In the genomic region with DNA sequence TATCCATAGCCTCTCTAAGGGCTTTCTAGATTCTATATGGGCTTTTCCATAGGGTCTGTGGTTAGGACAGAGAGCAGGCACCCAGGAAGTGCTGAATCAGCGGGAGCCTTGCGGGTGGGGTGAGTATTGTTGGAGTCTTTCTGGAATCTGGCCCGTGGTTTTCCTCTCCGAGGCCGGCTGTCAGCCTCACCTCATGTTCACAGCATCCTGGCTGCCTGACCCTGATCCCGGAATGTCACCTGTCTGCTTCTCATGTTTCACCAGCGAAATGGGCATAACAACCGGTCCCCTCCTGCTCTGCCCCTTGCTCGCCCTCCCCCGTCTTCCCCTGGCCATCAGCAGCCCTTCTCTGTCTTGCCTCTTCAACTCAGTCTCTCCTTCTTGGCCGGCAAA, we compare ENCODE assay signal across 10 cellular contexts. TPM values are rescaled to one million over a fixed set of nuclear protein-coding genes. Genes with fewer than 3 reads are reported as not detected.
DNase-seq lines count a peak whose midpoint lies in the region; ATAC-seq and TF ChIP-seq lines count a peak whose summit lies in the region.
"Had no signal": no experiment of that assay in that cellular context is flagged by ENCODE, and none has a peak within 500 bp of the region (broad histone marks: within the 10 kb centered on the region; RNA-seq: fewer than 3 reads in every experiment).

No MANE protein-coding gene starts in this region.

- POLR2A ChIA-PET in CD8-positive, alpha-beta memory T cell (lab: Charles Lee) = interaction anchor here (0.9 kb wide), 1 partner anchor 9 kb away, joined by 3 read pairs; no protein-coding TSS in a partner anchor

- H3K9me3 ChIP-seq in DND-41 (ENCODE audit: insufficient read depth, low read length, severe bottlenecking) = no peaks in the 10 kb centered on the region
- no peaks in the 10 kb centered on the region for H3K9me3 ChIP-seq in neural progenitor cell (ENCODE audit: low read depth)
- H3K9me3 ChIP-seq in CD8-positive, alpha-beta memory T cell (ENCODE audit: low read length) = no peaks in the 10 kb centered on the region

- H3K9ac ChIP-seq in DND-41 (ENCODE audit: low read depth, low read length) = no peak overlapping the region
- H3K9ac ChIP-seq in neural progenitor cell = no peak overlapping the region

- no peaks in the 10 kb centered on the region for H4K20me1 ChIP-seq in DND-41 (ENCODE audit: insufficient read depth, low read length)
- H4K20me1 ChIP-seq in neural progenitor cell (ENCODE audit: low read depth) = no peaks in the 10 kb centered on the region

- no peaks in the 10 kb centered on the region for H3F3A ChIP-seq in neural progenitor cell (ENCODE audit: low read depth)

- H2AFZ ChIP-seq in DND-41 (ENCODE audit: low read depth, low read length) (no peak overlapping the region), neural progenitor cell (replicated peaks) (peak overlapping the region; percentile 36)

- peaks cover 54% of the 10 kb centered on the region for H3K4me1 ChIP-seq in DND-41 (ENCODE audit: insufficient read depth, low read length)
- peaks cover 10% of the 10 kb centered on the region for H3K4me1 ChIP-seq in neural progenitor cell
- peaks cover 52% of the 10 kb centered on the region for H3K4me1 ChIP-seq in CD8-positive, alpha-beta memory T cell (ENCODE audit: insufficient read depth, low read length)

- CTCF ChIA-PET in CD8-positive, alpha-beta memory T cell (lab: Charles Lee) = no interaction called here

- H3K4me1 Mint-ChIP-seq in effector memory CD8-positive, alpha-beta T cell (ENCODE audit: low read depth in 2 of 2) = peaks cover 22 to 29% of the 10 kb centered on the region in 2 donors
- H3K4me1 Mint-ChIP-seq in neural progenitor cell = peaks cover 25% of the 10 kb centered on the region
- peaks cover 22 to 45% (median 26%) of the 10 kb centered on the region in 3 donors for H3K4me1 Mint-ChIP-seq in CD8-positive, alpha-beta memory T cell

- H3K4me3 ChIP-seq in DND-41 (ENCODE audit: low read depth in 1 of 2, low read length in 2 of 2) (no peak overlapping the region), neural progenitor cell (no peak overlapping the region)
- no peak overlapping the region for H3K4me3 ChIP-seq in CD8-positive, alpha-beta memory T cell (ENCODE audit: low read length)
- H3K4me3 ChIP-seq: skin epidermis had no signal

- TF ChIP-seq POLR2A in erythroblast (IDR thresholded peaks at IDR 0.05; ENCODE audit: low read length) = no peak

- no peaks in the 10 kb centered on the region for H3K9me3 Mint-ChIP-seq in effector memory CD8-positive, alpha-beta T cell
- H3K9me3 Mint-ChIP-seq in neural progenitor cell = no peaks in the 10 kb centered on the region
- no peaks in the 10 kb centered on the region for H3K9me3 Mint-ChIP-seq in CD8-positive, alpha-beta memory T cell

- TF ChIP-seq CTCF in DND-41 (IDR thresholded peaks at IDR 0.05; ENCODE audit: borderline replicate concordance, extremely low read depth, low read length, poor library complexity, severe bottlenecking) = no peak
- no peak for TF ChIP-seq CTCF in neural progenitor cell (IDR thresholded peaks at IDR 0.05)

- peaks cover 3% of the 10 kb centered on the region for H3K36me3 Mint-ChIP-seq in effector memory CD8-positive, alpha-beta T cell (ENCODE audit: insufficient read depth)
- no peaks in the 10 kb centered on the region for H3K36me3 Mint-ChIP-seq in neural progenitor cell
- no peaks in the 10 kb centered on the region for H3K36me3 Mint-ChIP-seq in CD8-positive, alpha-beta memory T cell

- H3K27ac ChIP-seq in DND-41 (ENCODE audit: low read length) = peak overlapping the region; percentile 63
- H3K27ac ChIP-seq in neural progenitor cell = no peak overlapping the region
- no peak overlapping the region for H3K27ac ChIP-seq in CD8-positive, alpha-beta memory T cell (ENCODE audit: low read depth, low read length)

- H3K36me3 ChIP-seq in DND-41 (ENCODE audit: insufficient read depth, low read length) = no peaks in the 10 kb centered on the region
- no peaks in the 10 kb centered on the region for H3K36me3 ChIP-seq in neural progenitor cell
- no peaks in the 10 kb centered on the region for H3K36me3 ChIP-seq in CD8-positive, alpha-beta memory T cell (ENCODE audit: insufficient read depth, low read length)

- H3K27me3 ChIP-seq in DND-41 (ENCODE audit: insufficient read depth, low read length, poor library complexity) (no peaks in the 10 kb centered on the region), neural progenitor cell (no peaks in the 10 kb centered on the region)
- H3K27me3 ChIP-seq in CD8-positive, alpha-beta memory T cell (ENCODE audit: insufficient read depth, low read length, poor library complexity, severe bottlenecking) = no peaks in the 10 kb centered on the region

- no peak for ATAC-seq in DND-41 (ENCODE audit: insufficient read depth, low read depth)
- no peak for ATAC-seq in effector memory CD8-positive, alpha-beta T cell (replicated peaks)

- H3K4me3 Mint-ChIP-seq in effector memory CD8-positive, alpha-beta T cell = no peak overlapping the region
- H3K4me3 Mint-ChIP-seq in neural progenitor cell = peak overlapping the region; percentile 43
- no peak overlapping the region for H3K4me3 Mint-ChIP-seq in CD8-positive, alpha-beta memory T cell

- no peak for DNase-seq in DND-41
- peak; percentile 49 for DNase-seq in M059J (ENCODE audit: low read depth)
- DNase-seq in effector memory CD8-positive, alpha-beta T cell = no peak
- DNase-seq in neural progenitor cell (ENCODE audit: low spot score) = no peak
- DNase-seq in AG20443 (ENCODE audit: low spot score) = no peak
- DNase-seq in CD8-positive, alpha-beta memory T cell = no peak
- DNase-seq in erythroblast (lab: John Stamatoyannopoulos, UW) = no peak
- no peak for DNase-seq in DMS 273 treated with DMSO at 0.1 percent for 48 hours (lab: John Stamatoyannopoulos, UW)
- DNase-seq: NCI-H446 had no signal

- H3K27ac Mint-ChIP-seq in effector memory CD8-positive, alpha-beta T cell = peak overlapping the region; percentile 46 to 72
- peak overlapping the region; percentile 55 for H3K27ac Mint-ChIP-seq in neural progenitor cell
- H3K27ac Mint-ChIP-seq in CD8-positive, alpha-beta memory T cell = peak overlapping the region in 4 of 8 donors; percentile 51 to 72 (median 70)

- H3K4me2 ChIP-seq in DND-41 (ENCODE audit: insufficient read depth, low read length) (no peak overlapping the region), neural progenitor cell (no peak overlapping the region)

- H3K27me3 Mint-ChIP-seq in effector memory CD8-positive, alpha-beta T cell = no peaks in the 10 kb centered on the region
- H3K27me3 Mint-ChIP-seq in neural progenitor cell (ENCODE audit: insufficient read depth, low read depth) = peaks cover 7% of the 10 kb centered on the region
- H3K27me3 Mint-ChIP-seq in CD8-positive, alpha-beta memory T cell = peaks cover 0 to 1% of the 10 kb centered on the region in 2 donors

- no peaks in the 10 kb centered on the region for H3K79me2 ChIP-seq in DND-41 (ENCODE audit: insufficient read depth, low read length)
- H3K79me2 ChIP-seq in neural progenitor cell (ENCODE audit: low read depth) = no peaks in the 10 kb centered on the region

RNA-seq across cellular contexts. Expression of a gene that starts 36.5 kb away (rescaled TPM):
- total RNA-seq in M059J (2014; rRNA removed; shearing (Covaris generic)) = 42.5 and 56.8 TPM in 2 replicates
- 257 and 436 TPM in 2 replicates for total RNA-seq in neural progenitor cell (ENCODE audit: low replicate concordance)
- 100 to 1,000 TPM; 144 to 156 TPM for total RNA-seq in CD8-positive, alpha-beta memory T cell
- 183 TPM for polyA plus RNA-seq in CD8-positive, alpha-beta memory T cell

RNA-seq across cellular contexts. Expression of a gene that starts 44.5 kb away (rescaled TPM):
- 18.8 and 31.5 TPM in 2 replicates for total RNA-seq in M059J (2014; rRNA removed; shearing (Covaris generic))
- 8.8 and 16.1 TPM in 2 replicates for total RNA-seq in neural progenitor cell (ENCODE audit: low replicate concordance)
- 10 to 100 TPM; 29.4 to 30.4 TPM for total RNA-seq in CD8-positive, alpha-beta memory T cell
- polyA plus RNA-seq in CD8-positive, alpha-beta memory T cell = 28.0 TPM
